ENCODE assay signal across 25 cellular contexts in genomic region chrX:69741706-69742105, GRCh38.
"Had no signal": no experiment of that assay in that cellular context is flagged by ENCODE, and none has a peak within 500 bp of the region (broad histone marks: within the 10 kb centered on the region; RNA-seq: fewer than 3 reads in every experiment).

No MANE protein-coding gene starts in this region.

- DNase-seq: cortex of kidney; effector CD8-positive, alpha-beta T cell; effector memory CD8-positive, alpha-beta T cell; endodermal cell; erythroblast; esophagus squamous epithelium; foreskin fibroblast; foreskin melanocyte; gastrocnemius medialis; glutamatergic neuron; head of caudate nucleus; hippocampal formation; left cardiac atrium; left lung; lower lobe of right lung; mesenchymal stem cell; mucosa of descending colon; naive B cell had no signal

- ATAC-seq: effector memory CD8-positive, alpha-beta T cell; esophagus mucosa; gastrocnemius medialis; heart right ventricle; left cardiac atrium; left lung; lower lobe of right lung; mucosa of descending colon had no signal

- H3K27ac ChIP-seq: epithelial cell of prostate, esophagus squamous epithelium, gastrocnemius medialis, heart right ventricle, left lung, lower lobe of right lung had no signal

- H3K27me3 ChIP-seq: esophagus squamous epithelium, gastrocnemius medialis, heart right ventricle, left lung had no signal

- H3K9me3 ChIP-seq: esophagus squamous epithelium, gastrocnemius medialis, left lung, lower lobe of right lung, mucosa of descending colon had no signal

- H3K4me3 ChIP-seq: esophagus squamous epithelium, gastrocnemius medialis, heart right ventricle, left lung, lower lobe of right lung, mucosa of descending colon had no signal

- H3K4me1 ChIP-seq: esophagus squamous epithelium, gastrocnemius medialis, heart right ventricle, left lung, lower lobe of right lung had no signal

- H3K36me3 ChIP-seq: esophagus squamous epithelium, gastrocnemius medialis, heart right ventricle, left lung, lower lobe of right lung had no signal

- FAIRE-seq: colon, endometrium, islet of Langerhans, keratinocyte had no signal
